ENCODE assay signal across 24 cellular contexts in the genomic region with DNA sequence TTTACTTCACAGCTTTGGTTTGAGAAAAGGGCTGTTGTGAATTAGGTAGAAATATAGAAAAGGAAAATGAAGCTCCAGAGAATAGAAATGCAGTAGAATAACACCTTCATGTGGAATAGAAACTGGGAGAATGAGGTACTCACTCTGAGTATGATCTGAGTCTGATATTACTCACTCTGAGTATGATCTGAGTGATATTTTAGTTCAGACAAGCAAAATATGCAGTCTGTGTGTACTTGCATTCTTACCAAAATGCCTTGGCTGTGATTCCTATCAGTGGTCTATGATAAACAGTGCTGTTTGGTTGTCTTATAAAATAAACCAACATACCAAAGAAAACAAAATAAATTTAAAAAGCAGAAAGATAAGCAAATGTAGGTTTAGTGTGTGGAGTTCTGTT.
DNase-seq lines count a peak whose midpoint lies in the region; FAIRE-seq and TF ChIP-seq lines count a peak whose summit lies in the region.
"Had no signal": no experiment of that assay in that cellular context is flagged by ENCODE, and none has a peak within 500 bp of the region (broad histone marks: within the 10 kb centered on the region; RNA-seq: fewer than 3 reads in every experiment).

No MANE protein-coding gene starts in this region.

- FAIRE-seq in H54 (lab: Jason Lieb, UNC) = peak; percentile 74
- no peak for FAIRE-seq in GM12892 (lab: Jason Lieb, UNC)
- FAIRE-seq in GM19239 (lab: Jason Lieb, UNC) = no peak
- FAIRE-seq: HepG2 had no signal

- in situ Hi-C loops in HAP-1 (cut with MboI; ENCODE audit: low sequenced_read_pairs) = no loop called here

- H3K9ac ChIP-seq in adipocyte (ENCODE audit: low read length) = peak overlapping the region; percentile 59

- no peak for TF ChIP-seq POLR2A in H54 (IDR thresholded peaks at IDR 0.05; ENCODE audit: low read depth, low read length)
- no peak for TF ChIP-seq POLR2A in GM12892 (IDR thresholded peaks at IDR 0.05; ENCODE audit: low read depth, low read length)

- no peak for DNase-seq in H54 (ENCODE audit: insufficient read length, low spot score)
- DNase-seq in adipocyte (ENCODE audit: low read depth) = peak; percentile 36
- DNase-seq in fibroblast of the aortic adventitia (ENCODE audit: low read depth) = peak; percentile 42
- no peak for DNase-seq in GM12892 (ENCODE audit: insufficient read length)
- no peak for DNase-seq in 8988T
- DNase-seq in HAP-1 (ENCODE audit: low spot score in 2 of 2) = no peak
- DNase-seq in GM19239 (ENCODE audit: insufficient read length, low spot score) = no peak
- DNase-seq: activated CD4-positive, alpha-beta memory T cell treated with anti-CD3 and anti-CD28 coated beads, Interleukin-2, amount 10 ng/mL, durations not matched to agents 7 days and 5 days; activated T-cell treated with anti-CD3 and anti-CD28 coated beads, Interleukin-2, amount 50 U/mL, for 4 hours; caudate nucleus; effector CD8-positive, alpha-beta T cell; foreskin melanocyte; GDM1; GOT3; left cardiac atrium; MG63; midbrain; NCI-H1694 treated with DMSO at 0.1 percent for 48 hours; NCI-H345; SHP77 had no signal

- peak overlapping the region; percentile 57 for H3K27ac ChIP-seq in ACC112 (ENCODE audit: low read depth, low read length)
- H3K27ac ChIP-seq: C4-2B had no signal

- H3K4me3 ChIP-seq in ACC112 (ENCODE audit: low read depth, low read length) (no peak overlapping the region), adipocyte (ENCODE audit: low read length) (peak overlapping the region; percentile 48), fibroblast of the aortic adventitia (ENCODE audit: low read depth, low read length) (no peak overlapping the region), HAP-1 (no peak overlapping the region)
- H3K4me3 ChIP-seq: MG63, thoracic aorta had no signal

- H3K79me2 ChIP-seq in ACC112 (ENCODE audit: control insufficient read depth, insufficient read depth, low read length, unreplicated experiment) = no peaks in the 10 kb centered on the region

- H2AFZ ChIP-seq in ACC112 (ENCODE audit: low read length, unreplicated experiment) = no peak overlapping the region

- H3K27me3 ChIP-seq in ACC112 (ENCODE audit: insufficient read depth, low read length) (no peaks in the 10 kb centered on the region), adipocyte (replicated peaks; ENCODE audit: control insufficient read depth, insufficient read depth, low read length) (no peaks in the 10 kb centered on the region), HAP-1 (ENCODE audit: low read depth) (no peaks in the 10 kb centered on the region)
- H3K27me3 ChIP-seq: MG63 had no signal

- H3K4me1 ChIP-seq in ACC112 (ENCODE audit: control insufficient read depth, insufficient read depth, low read length, unreplicated experiment) (peaks cover 46% of the 10 kb centered on the region), adipocyte (ENCODE audit: control insufficient read depth, insufficient read depth, low read length) (peaks cover 34% of the 10 kb centered on the region), HAP-1 (peaks cover 2% of the 10 kb centered on the region; the same call in 1 of the 2 replicates)

- H3K9me3 ChIP-seq in adipocyte (ENCODE audit: control insufficient read depth, low read length) (no peaks in the 10 kb centered on the region), HAP-1 (no peaks in the 10 kb centered on the region)
- H3K9me3 ChIP-seq: MG63, thoracic aorta had no signal

- H3K36me3 ChIP-seq in ACC112 (ENCODE audit: insufficient read depth, low read length) (no peaks in the 10 kb centered on the region), adipocyte (ENCODE audit: control insufficient read depth, insufficient read depth, low read length, severe bottlenecking) (no peaks in the 10 kb centered on the region), HAP-1 (replicated peaks) (no peaks in the 10 kb centered on the region)
- H3K36me3 ChIP-seq: MG63, thoracic aorta had no signal

- no peak for TF ChIP-seq CTCF in fibroblast of the aortic adventitia (IDR thresholded peaks at IDR 0.05; ENCODE audit: insufficient read depth, low read length)

Comparison
In these comparisons a context has a peak if more than half of its experiments do, and no peak if none do; other contexts are left out.
1. DNase-seq: peak in adipocyte (single experiment) and fibroblast of the aortic adventitia (single experiment); none in H54 (single experiment), GM12892 (single experiment), 8988T (single experiment), HAP-1 (0 of 2) and GM19239 (single experiment).